Comparison of ENCODE assay signal across 8 cellular contexts in the genomic region with DNA sequence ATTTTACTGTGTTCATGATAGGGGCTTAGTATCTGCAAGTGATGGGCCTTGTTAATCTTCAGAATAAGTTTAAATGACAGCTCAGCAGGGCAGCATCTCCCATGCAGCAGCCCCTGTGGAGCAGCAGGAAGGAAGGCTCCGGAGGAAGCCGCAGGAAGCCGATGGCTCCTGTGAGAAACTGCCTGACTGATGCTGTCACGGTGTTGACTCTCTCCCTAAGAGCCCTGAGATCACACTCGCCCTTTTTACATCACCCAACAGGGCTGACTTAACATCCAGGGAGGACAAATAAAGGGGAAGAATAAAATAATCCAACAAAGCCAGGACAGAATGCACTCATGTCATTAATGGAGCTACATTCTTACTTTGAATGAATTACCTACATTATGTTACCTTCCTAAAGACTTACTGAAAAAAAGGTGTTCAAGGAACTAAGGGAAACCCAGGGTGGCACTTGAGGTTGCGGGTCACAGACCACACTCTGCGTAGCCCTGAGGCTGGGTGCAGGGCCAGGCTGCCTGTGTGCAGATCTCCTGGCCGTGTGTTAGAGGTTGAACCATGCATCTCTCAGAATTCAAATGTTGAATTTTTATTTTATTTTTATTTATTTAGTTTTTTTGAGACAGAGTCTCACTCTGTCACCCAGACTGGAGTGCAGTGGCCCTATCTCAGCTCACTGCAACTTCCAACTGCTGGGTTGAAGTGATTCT.
DNase-seq lines count a peak whose midpoint lies in the region; ATAC-seq and TF ChIP-seq lines count a peak whose summit lies in the region.
"Not testable (repeated sequence)": the region's sequence is repeated elsewhere in the genome, so short reads cannot be mapped to it uniquely, and the experiment has no call there.

No MANE protein-coding gene starts in this region.

- H3K79me1 ChIP-seq in IMR-90 (ENCODE audit: low read depth in 1 of 2, low read length in 2 of 2): not testable (repeated sequence)

- POLR2A ChIA-PET in IMR-90 (lab: Charles Lee; ENCODE audit: unreplicated experiment): not testable (repeated sequence)

- H3K79me2 ChIP-seq in GM23338 (replicated peaks; ENCODE audit: insufficient read depth); neural progenitor cell (ENCODE audit: low read depth): not testable (repeated sequence)

- not testable (repeated sequence) for H3K36me3 ChIP-seq in GM23338 (ENCODE audit: insufficient read depth); IMR-90 (ENCODE audit: control insufficient read depth, insufficient read depth, low read length); neural progenitor cell; upper lobe of left lung

- H3K36me3 Mint-ChIP-seq in GM23338 (ENCODE audit: low read depth); neural progenitor cell: not testable (repeated sequence)

- H3K9me3 ChIP-seq in IMR-90 (ENCODE audit: control insufficient read depth, insufficient read depth, low read length); neural progenitor cell (ENCODE audit: low read depth); upper lobe of left lung: not testable (repeated sequence)

- H3K4me1 ChIP-seq in GM23338 (ENCODE audit: insufficient read depth): peaks cover 33% of the 10 kb centered on the region
- H3K4me1 ChIP-seq in IMR-90 (ENCODE audit: control insufficient read depth, insufficient read depth, low read length); upper lobe of left lung: not testable (repeated sequence)
- peaks cover 18% of the 10 kb centered on the region for H3K4me1 ChIP-seq in neural progenitor cell

- not testable (repeated sequence) for H3K4me3 ChIP-seq in GM23338; IMR-90 (ENCODE audit: insufficient read depth, low read depth, low read length); choroid plexus epithelial cell (ENCODE audit: low read depth, low read length); epithelial cell of esophagus (ENCODE audit: low read length); neural progenitor cell; upper lobe of left lung

- not testable (repeated sequence) for H3K23ac ChIP-seq in IMR-90 (ENCODE audit: low read depth, low read length)

- H3K27ac Mint-ChIP-seq in GM23338: peak overlapping the region; percentile 94
- peak overlapping the region; percentile 88 for H3K27ac Mint-ChIP-seq in neural progenitor cell

- not testable (repeated sequence) for H4K91ac ChIP-seq in IMR-90 (ENCODE audit: insufficient read depth, low read depth, low read length)

- TF ChIP-seq POLR2A in IMR-90 (IDR thresholded peaks at IDR 0.05; ENCODE audit: low read depth, low read length); upper lobe of left lung (IDR thresholded peaks at IDR 0.05): not testable (repeated sequence)

- H3K9me1 ChIP-seq in IMR-90 (ENCODE audit: insufficient read depth, low read length): not testable (repeated sequence)

- not testable (repeated sequence) for H2BK15ac ChIP-seq in IMR-90 (ENCODE audit: low read depth, low read length)

- not testable (repeated sequence) for H4K8ac ChIP-seq in IMR-90 (ENCODE audit: low read depth in 2 of 2, low read length in 2 of 2)

- H4K20me1 ChIP-seq in GM23338 (replicated peaks; ENCODE audit: insufficient read depth); IMR-90 (ENCODE audit: insufficient read depth, low read length); neural progenitor cell (ENCODE audit: low read depth): not testable (repeated sequence)

- not testable (repeated sequence) for H3K9me2 ChIP-seq in GM23338 (ENCODE audit: insufficient read depth)

- TF ChIP-seq RAD21 in IMR-90 (IDR thresholded peaks at IDR 0.05; ENCODE audit: low read length): not testable (repeated sequence)

- H2BK20ac ChIP-seq in IMR-90 (ENCODE audit: low read depth, low read length): not testable (repeated sequence)

- not testable (repeated sequence) for H3K4ac ChIP-seq in IMR-90 (ENCODE audit: low read depth, low read length)

- not testable (repeated sequence) for H2AK9ac ChIP-seq in IMR-90 (replicated peaks; ENCODE audit: low read depth, low read length, poor library complexity)

- not testable (repeated sequence) for H3K27me3 ChIP-seq in GM23338 (ENCODE audit: insufficient read depth); IMR-90 (ENCODE audit: control insufficient read depth, insufficient read depth, low read length); neural progenitor cell; upper lobe of left lung

- peak; percentile 92 for ATAC-seq in GM23338
- not testable (repeated sequence) for ATAC-seq in IMR-90 (ENCODE audit: low read depth)
- ATAC-seq in upper lobe of left lung (ENCODE audit: low FRiP score in 2 of 2): peak; percentile 24 to 31

- H2BK120ac ChIP-seq in IMR-90 (ENCODE audit: low read depth, low read length): not testable (repeated sequence)

- in situ Hi-C loops in IMR-90 (cut with MboI; ENCODE audit: low sequenced_read_pairs): not testable (repeated sequence)

- not testable (repeated sequence) for H3F3A ChIP-seq in GM23338 (replicated peaks; ENCODE audit: low read depth); neural progenitor cell (ENCODE audit: low read depth)

- peak overlapping the region; percentile 91 for H3K27ac ChIP-seq in GM23338 (ENCODE audit: low read depth)
- not testable (repeated sequence) for H3K27ac ChIP-seq in IMR-90 (ENCODE audit: insufficient read depth, low read length); upper lobe of left lung
- peak overlapping the region; percentile 4 for H3K27ac ChIP-seq in neural progenitor cell

- dilution Hi-C loops in IMR-90 (cut with HindIII; ENCODE audit: low sequenced_read_pairs, unreplicated experiment): not testable (repeated sequence)

- DNase-seq in GM23338 (ENCODE audit: low spot score): peak; percentile 65
- DNase-seq in IMR-90: peak; percentile 0
- DNase-seq in astrocyte of the hippocampus (ENCODE audit: low read depth, low spot score): peak; percentile 7
- peak; percentile 75 for DNase-seq in choroid plexus epithelial cell (ENCODE audit: low read depth)
- DNase-seq in epithelial cell of esophagus (ENCODE audit: low read depth): peak; percentile 6
- peak; percentile 52 for DNase-seq in islet precursor cell
- DNase-seq in neural progenitor cell (ENCODE audit: low spot score): peak; percentile 18
- peak in 1 of 2 donors; percentile 64 for DNase-seq in upper lobe of left lung

- 100% methylated on average over 2 of the region's 8 CpGs; no CpG with 5 or more reads in 1 of the 2 experiments for WGBS in IMR-90 (ENCODE audit: extremely low coverage in 2 of 2, insufficient read length in 1 of 2), 2 experiments
- WGBS in upper lobe of left lung, 2 donors: 43 to 44% methylated on average over 8 of the region's 8 CpGs

- H3K9me3 Mint-ChIP-seq in GM23338, neural progenitor cell: not testable (repeated sequence)

- H3K4me2 ChIP-seq in GM23338 (peak overlapping the region; percentile 24), neural progenitor cell (peak overlapping the region; percentile 52)
- H3K4me2 ChIP-seq in IMR-90 (ENCODE audit: low read depth, low read length): not testable (repeated sequence)

- intact Hi-C loops in IMR-90 (cut with micrococcal nuclease): not testable (repeated sequence)

- TF ChIP-seq EP300 in upper lobe of left lung (IDR thresholded peaks at IDR 0.05): not testable (repeated sequence)

- H3K4me1 Mint-ChIP-seq in GM23338 (peaks cover 35% of the 10 kb centered on the region), neural progenitor cell (peaks cover 20% of the 10 kb centered on the region)

- TF ChIP-seq CTCF in GM23338 (conservative IDR thresholded peaks at IDR 0.05; ENCODE audit: low read depth in 2 of 2); IMR-90 (conservative IDR thresholded peaks at IDR 0.05; ENCODE audit: low read depth, low read length); choroid plexus epithelial cell (conservative IDR thresholded peaks at IDR 0.05; ENCODE audit: low read depth, low read length); epithelial cell of esophagus (IDR thresholded peaks at IDR 0.05; ENCODE audit: insufficient read depth, low read depth, low read length, missing control alignments); neural progenitor cell (IDR thresholded peaks at IDR 0.05); upper lobe of left lung (IDR thresholded peaks at IDR 0.05): not testable (repeated sequence)

- not testable (repeated sequence) for H3K9ac ChIP-seq in IMR-90 (ENCODE audit: low read depth, low read length); neural progenitor cell

- not testable (repeated sequence) for H4K5ac ChIP-seq in IMR-90 (ENCODE audit: low read depth, low read length)

- not testable (repeated sequence) for H2AK5ac ChIP-seq in IMR-90 (ENCODE audit: low read depth, low read length)

- not testable (repeated sequence) for H3K4me3 Mint-ChIP-seq in GM23338, neural progenitor cell

- BruUV-seq in IMR-90 (replicated peaks; lab: Mats Ljungman, UMichigan): not testable (repeated sequence)

- not testable (repeated sequence) for H3K27me3 Mint-ChIP-seq in GM23338 (ENCODE audit: insufficient read depth, low read depth, poor library complexity); neural progenitor cell (ENCODE audit: insufficient read depth, low read depth)

- not testable (repeated sequence) for H3K56ac ChIP-seq in IMR-90 (ENCODE audit: extremely low read depth, insufficient read depth, low read length)

- CTCF ChIA-PET in IMR-90 (lab: Yijun Ruan, JAX): not testable (repeated sequence)

- not testable (repeated sequence) for H2BK5ac ChIP-seq in IMR-90 (ENCODE audit: low read depth, low read length, poor library complexity, severe bottlenecking)

- not testable (repeated sequence) for H3K18ac ChIP-seq in IMR-90 (ENCODE audit: low read depth, low read length)

- H2AFZ ChIP-seq in GM23338; IMR-90 (replicated peaks; ENCODE audit: low read length, poor library complexity); neural progenitor cell (replicated peaks): not testable (repeated sequence)

- H3K14ac ChIP-seq in IMR-90 (replicated peaks; ENCODE audit: low read depth, low read length): not testable (repeated sequence)

TF ChIP-seq in GM23338, 12 proteins besides CTCF, POLR2A, EP300 and RAD21:
- peak; percentile 90 for TF ChIP-seq CREB1 (CRISPR knock-in tag; IDR thresholded peaks at IDR 0.05; ENCODE audit: low read depth)
